1 cellular context compared by ENCODE assay signal in the genomic region with DNA sequence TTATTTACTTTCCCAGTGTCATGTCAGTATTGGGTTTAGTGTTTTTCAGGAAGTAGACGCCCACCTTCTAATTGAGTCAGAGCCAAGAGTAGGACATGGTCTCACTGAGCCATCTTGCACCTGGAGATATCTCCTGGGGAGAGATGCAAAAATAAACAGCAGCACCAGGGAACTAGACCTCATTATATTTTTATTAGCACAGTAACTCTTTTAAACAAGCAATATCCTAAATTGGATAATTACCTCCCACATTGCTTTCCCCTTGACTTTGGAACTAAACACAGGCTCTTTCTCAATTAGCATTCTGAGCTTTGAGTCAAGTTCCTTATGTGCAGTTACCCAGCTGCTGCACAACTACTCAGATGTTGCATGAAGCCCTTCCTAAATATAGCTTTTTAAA.
TF ChIP-seq lines count a peak whose summit lies in the region.

No MANE protein-coding gene starts in this region.

TF ChIP-seq in HEK293, 187 proteins besides CTCF, POLR2A, EP300 and RAD21 (continued from another document):
- TF ChIP-seq, protein P1, sequence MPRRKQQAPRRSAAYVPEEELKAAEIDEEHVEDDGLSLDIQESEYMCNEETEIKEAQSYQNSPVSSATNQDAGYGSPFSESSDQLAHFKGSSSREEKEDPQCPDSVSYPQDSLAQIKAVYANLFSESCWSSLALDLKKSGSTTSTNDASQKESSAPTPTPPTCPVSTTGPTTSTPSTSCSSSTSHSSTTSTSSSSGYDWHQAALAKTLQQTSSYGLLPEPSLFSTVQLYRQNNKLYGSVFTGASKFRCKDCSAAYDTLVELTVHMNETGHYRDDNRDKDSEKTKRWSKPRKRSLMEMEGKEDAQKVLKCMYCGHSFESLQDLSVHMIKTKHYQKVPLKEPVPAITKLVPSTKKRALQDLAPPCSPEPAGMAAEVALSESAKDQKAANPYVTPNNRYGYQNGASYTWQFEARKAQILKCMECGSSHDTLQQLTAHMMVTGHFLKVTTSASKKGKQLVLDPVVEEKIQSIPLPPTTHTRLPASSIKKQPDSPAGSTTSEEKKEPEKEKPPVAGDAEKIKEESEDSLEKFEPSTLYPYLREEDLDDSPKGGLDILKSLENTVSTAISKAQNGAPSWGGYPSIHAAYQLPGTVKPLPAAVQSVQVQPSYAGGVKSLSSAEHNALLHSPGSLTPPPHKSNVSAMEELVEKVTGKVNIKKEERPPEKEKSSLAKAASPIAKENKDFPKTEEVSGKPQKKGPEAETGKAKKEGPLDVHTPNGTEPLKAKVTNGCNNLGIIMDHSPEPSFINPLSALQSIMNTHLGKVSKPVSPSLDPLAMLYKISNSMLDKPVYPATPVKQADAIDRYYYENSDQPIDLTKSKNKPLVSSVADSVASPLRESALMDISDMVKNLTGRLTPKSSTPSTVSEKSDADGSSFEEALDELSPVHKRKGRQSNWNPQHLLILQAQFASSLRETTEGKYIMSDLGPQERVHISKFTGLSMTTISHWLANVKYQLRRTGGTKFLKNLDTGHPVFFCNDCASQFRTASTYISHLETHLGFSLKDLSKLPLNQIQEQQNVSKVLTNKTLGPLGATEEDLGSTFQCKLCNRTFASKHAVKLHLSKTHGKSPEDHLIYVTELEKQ (tag by site-specific recombination; IDR thresholded peaks at IDR 0.05; ENCODE audit: borderline replicate concordance), result peak; percentile 95
- no peak for TF ChIP-seq ZNF791 (tag by site-specific recombination; IDR thresholded peaks at IDR 0.05)
- TF ChIP-seq ZNF404 (tag by site-specific recombination; IDR thresholded peaks at IDR 0.05), result no peak
- TF ChIP-seq, protein P2, sequence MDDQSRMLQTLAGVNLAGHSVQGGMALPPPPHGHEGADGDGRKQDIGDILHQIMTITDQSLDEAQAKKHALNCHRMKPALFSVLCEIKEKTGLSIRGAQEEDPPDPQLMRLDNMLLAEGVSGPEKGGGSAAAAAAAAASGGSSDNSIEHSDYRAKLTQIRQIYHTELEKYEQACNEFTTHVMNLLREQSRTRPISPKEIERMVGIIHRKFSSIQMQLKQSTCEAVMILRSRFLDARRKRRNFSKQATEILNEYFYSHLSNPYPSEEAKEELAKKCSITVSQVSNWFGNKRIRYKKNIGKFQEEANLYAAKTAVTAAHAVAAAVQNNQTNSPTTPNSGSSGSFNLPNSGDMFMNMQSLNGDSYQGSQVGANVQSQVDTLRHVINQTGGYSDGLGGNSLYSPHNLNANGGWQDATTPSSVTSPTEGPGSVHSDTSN (CRISPR knock-in tag; IDR thresholded peaks at IDR 0.05), result no peak
- TF ChIP-seq KLF9 (tag by site-specific recombination; IDR thresholded peaks at IDR 0.05; ENCODE audit: low read depth), result peak; percentile 72; the same call in 1 of the 2 replicates
- peak; percentile 97 for TF ChIP-seq ZBTB44 (tag by site-specific recombination; IDR thresholded peaks at IDR 0.05)
- no peak; the same call in 1 of the 2 replicates for TF ChIP-seq ZNF19 (tag by site-specific recombination; IDR thresholded peaks at IDR 0.05; ENCODE audit: low read depth)
- TF ChIP-seq ZNF416 (tag by site-specific recombination; IDR thresholded peaks at IDR 0.05), result no peak
- no peak for TF ChIP-seq ZNF132 (tag by site-specific recombination; IDR thresholded peaks at IDR 0.05; ENCODE audit: borderline replicate concordance)
- TF ChIP-seq, protein P3, sequence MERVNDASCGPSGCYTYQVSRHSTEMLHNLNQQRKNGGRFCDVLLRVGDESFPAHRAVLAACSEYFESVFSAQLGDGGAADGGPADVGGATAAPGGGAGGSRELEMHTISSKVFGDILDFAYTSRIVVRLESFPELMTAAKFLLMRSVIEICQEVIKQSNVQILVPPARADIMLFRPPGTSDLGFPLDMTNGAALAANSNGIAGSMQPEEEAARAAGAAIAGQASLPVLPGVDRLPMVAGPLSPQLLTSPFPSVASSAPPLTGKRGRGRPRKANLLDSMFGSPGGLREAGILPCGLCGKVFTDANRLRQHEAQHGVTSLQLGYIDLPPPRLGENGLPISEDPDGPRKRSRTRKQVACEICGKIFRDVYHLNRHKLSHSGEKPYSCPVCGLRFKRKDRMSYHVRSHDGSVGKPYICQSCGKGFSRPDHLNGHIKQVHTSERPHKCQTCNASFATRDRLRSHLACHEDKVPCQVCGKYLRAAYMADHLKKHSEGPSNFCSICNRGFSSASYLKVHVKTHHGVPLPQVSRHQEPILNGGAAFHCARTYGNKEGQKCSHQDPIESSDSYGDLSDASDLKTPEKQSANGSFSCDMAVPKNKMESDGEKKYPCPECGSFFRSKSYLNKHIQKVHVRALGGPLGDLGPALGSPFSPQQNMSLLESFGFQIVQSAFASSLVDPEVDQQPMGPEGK (tag by site-specific recombination; IDR thresholded peaks at IDR 0.05), result peak; percentile 43; the same call in 1 of the 2 replicates
- no peak for TF ChIP-seq ZNF544 (tag by site-specific recombination; IDR thresholded peaks at IDR 0.05)
- no peak for TF ChIP-seq ZNF670 (tag by site-specific recombination; IDR thresholded peaks at IDR 0.05; ENCODE audit: low read depth)
- TF ChIP-seq ZNF426 (tag by site-specific recombination; IDR thresholded peaks at IDR 0.05), result no peak
- TF ChIP-seq GLI2 (tag by site-specific recombination; IDR thresholded peaks at IDR 0.05; ENCODE audit: borderline replicate concordance, low read depth), result peak; percentile 97
- TF ChIP-seq ZNF560 (tag by site-specific recombination; IDR thresholded peaks at IDR 0.05; ENCODE audit: borderline replicate concordance), result no peak
- TF ChIP-seq TCF7L2 (IDR thresholded peaks at IDR 0.05; ENCODE audit: borderline replicate concordance, low read depth, low read length), result no peak
- no peak for TF ChIP-seq ZNF280C (tag by site-specific recombination; IDR thresholded peaks at IDR 0.05)
- TF ChIP-seq ZNF184 (tag by site-specific recombination; IDR thresholded peaks at IDR 0.05), result no peak
- no peak for TF ChIP-seq ZNF324 (tag by site-specific recombination; IDR thresholded peaks at IDR 0.05)
- no peak for TF ChIP-seq ZNF645 (tag by site-specific recombination; IDR thresholded peaks at IDR 0.05)
- TF ChIP-seq ZNF571 (tag by site-specific recombination; IDR thresholded peaks at IDR 0.05), result no peak
- no peak for TF ChIP-seq ZNF274 (IDR thresholded peaks at IDR 0.05; ENCODE audit: low read length)
- no peak for TF ChIP-seq ZNF274 (tag by site-specific recombination; IDR thresholded peaks at IDR 0.05; ENCODE audit: borderline replicate concordance)
- TF ChIP-seq, protein P4, sequence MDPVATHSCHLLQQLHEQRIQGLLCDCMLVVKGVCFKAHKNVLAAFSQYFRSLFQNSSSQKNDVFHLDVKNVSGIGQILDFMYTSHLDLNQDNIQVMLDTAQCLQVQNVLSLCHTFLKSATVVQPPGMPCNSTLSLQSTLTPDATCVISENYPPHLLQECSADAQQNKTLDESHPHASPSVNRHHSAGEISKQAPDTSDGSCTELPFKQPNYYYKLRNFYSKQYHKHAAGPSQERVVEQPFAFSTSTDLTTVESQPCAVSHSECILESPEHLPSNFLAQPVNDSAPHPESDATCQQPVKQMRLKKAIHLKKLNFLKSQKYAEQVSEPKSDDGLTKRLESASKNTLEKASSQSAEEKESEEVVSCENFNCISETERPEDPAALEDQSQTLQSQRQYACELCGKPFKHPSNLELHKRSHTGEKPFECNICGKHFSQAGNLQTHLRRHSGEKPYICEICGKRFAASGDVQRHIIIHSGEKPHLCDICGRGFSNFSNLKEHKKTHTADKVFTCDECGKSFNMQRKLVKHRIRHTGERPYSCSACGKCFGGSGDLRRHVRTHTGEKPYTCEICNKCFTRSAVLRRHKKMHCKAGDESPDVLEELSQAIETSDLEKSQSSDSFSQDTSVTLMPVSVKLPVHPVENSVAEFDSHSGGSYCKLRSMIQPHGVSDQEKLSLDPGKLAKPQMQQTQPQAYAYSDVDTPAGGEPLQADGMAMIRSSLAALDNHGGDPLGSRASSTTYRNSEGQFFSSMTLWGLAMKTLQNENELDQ (tag by site-specific recombination; IDR thresholded peaks at IDR 0.05; ENCODE audit: low read depth), result no peak
- no peak for TF ChIP-seq ZNF112 (tag by site-specific recombination; IDR thresholded peaks at IDR 0.05)
- TF ChIP-seq ZNF830 (tag by site-specific recombination; IDR thresholded peaks at IDR 0.05; ENCODE audit: low read depth), result no peak
- TF ChIP-seq, protein P5, sequence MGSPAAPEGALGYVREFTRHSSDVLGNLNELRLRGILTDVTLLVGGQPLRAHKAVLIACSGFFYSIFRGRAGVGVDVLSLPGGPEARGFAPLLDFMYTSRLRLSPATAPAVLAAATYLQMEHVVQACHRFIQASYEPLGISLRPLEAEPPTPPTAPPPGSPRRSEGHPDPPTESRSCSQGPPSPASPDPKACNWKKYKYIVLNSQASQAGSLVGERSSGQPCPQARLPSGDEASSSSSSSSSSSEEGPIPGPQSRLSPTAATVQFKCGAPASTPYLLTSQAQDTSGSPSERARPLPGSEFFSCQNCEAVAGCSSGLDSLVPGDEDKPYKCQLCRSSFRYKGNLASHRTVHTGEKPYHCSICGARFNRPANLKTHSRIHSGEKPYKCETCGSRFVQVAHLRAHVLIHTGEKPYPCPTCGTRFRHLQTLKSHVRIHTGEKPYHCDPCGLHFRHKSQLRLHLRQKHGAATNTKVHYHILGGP (tag by site-specific recombination; IDR thresholded peaks at IDR 0.05), result peak; percentile 78
- 0 out of 2 replicates have a peak, but pooled peaks have one; percentile 11 for TF ChIP-seq ZNF654 (tag by site-specific recombination; IDR thresholded peaks at IDR 0.05; ENCODE audit: low read depth)
- no peak for TF ChIP-seq ZNF510 (tag by site-specific recombination; IDR thresholded peaks at IDR 0.05; ENCODE audit: insufficient replicate concordance)
- TF ChIP-seq OVOL3 (tag by site-specific recombination; IDR thresholded peaks at IDR 0.05), result peak; percentile 95
- no peak for TF ChIP-seq ZNF398 (tag by site-specific recombination; IDR thresholded peaks at IDR 0.05)
- no peak for TF ChIP-seq ZNF391 (tag by site-specific recombination; IDR thresholded peaks at IDR 0.05; ENCODE audit: borderline replicate concordance, low read depth)
- TF ChIP-seq GLIS2 (tag by site-specific recombination; IDR thresholded peaks at IDR 0.05), result no peak
- peak; percentile 97 for TF ChIP-seq ZIC2 (tag by site-specific recombination; IDR thresholded peaks at IDR 0.05)
- no peak for TF ChIP-seq SALL2 (tag by site-specific recombination; IDR thresholded peaks at IDR 0.05; ENCODE audit: borderline replicate concordance)
- TF ChIP-seq ZNF248 (tag by site-specific recombination; IDR thresholded peaks at IDR 0.05), result no peak
- TF ChIP-seq ZFP3 (tag by site-specific recombination; IDR thresholded peaks at IDR 0.05; ENCODE audit: low read depth), result no peak
- TF ChIP-seq GLI4 (tag by site-specific recombination; IDR thresholded peaks at IDR 0.05), result no peak
- peak; percentile 95 for TF ChIP-seq FEZF1 (tag by site-specific recombination; IDR thresholded peaks at IDR 0.05)
TF ChIP-seq in HEK293: peak in this region for 64.
